ENCODE assay signal across 1 cellular context in the genomic region with DNA sequence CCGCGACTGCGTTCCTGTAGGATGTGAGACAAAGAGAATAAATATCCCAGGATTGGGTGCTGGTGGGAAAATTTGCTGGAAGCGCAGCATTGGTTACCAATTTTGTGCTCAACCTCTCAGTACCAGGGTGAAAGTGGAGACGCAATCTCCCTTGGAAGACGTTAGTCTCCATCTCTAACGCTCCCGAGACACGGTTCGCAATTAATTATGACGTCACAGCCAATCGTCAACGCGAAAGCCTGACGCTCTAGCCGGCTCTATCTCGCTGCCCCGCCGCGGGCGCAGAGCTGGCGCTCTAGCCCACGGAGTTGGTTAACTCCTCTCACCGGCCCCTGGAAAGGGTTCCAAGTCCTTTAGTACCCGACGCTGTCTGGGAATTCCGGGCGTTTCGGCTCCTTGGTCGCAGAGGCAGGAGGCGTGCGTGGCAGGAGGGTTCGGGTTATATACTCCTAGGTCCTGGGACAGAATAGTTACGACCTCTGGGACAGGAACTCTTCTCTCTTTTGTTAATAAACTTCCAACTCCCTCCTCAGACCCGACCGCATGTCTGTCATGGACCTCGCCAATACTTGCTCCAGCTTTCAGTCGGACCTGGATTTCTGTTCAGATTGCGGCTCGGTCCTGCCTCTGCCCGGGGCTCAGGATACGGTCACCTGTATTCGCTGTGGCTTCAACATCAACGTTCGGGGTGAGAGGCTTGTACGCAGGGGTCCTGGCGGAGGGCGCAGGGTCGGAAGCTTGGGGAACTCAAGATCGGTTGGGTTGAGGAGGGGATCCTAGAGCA.
TF ChIP-seq lines count a peak whose summit lies in the region.

A gene with protein sequence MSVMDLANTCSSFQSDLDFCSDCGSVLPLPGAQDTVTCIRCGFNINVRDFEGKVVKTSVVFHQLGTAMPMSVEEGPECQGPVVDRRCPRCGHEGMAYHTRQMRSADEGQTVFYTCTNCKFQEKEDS (plus strand): TSS at position 284 of the 784 bp plus-strand sequence. CDS start 260 bp downstream, at position 544.

TF ChIP-seq in K562, 482 proteins besides CTCF, POLR2A, EP300 and RAD21 (continued from another document and continues in another):
- TF ChIP-seq, protein P1, sequence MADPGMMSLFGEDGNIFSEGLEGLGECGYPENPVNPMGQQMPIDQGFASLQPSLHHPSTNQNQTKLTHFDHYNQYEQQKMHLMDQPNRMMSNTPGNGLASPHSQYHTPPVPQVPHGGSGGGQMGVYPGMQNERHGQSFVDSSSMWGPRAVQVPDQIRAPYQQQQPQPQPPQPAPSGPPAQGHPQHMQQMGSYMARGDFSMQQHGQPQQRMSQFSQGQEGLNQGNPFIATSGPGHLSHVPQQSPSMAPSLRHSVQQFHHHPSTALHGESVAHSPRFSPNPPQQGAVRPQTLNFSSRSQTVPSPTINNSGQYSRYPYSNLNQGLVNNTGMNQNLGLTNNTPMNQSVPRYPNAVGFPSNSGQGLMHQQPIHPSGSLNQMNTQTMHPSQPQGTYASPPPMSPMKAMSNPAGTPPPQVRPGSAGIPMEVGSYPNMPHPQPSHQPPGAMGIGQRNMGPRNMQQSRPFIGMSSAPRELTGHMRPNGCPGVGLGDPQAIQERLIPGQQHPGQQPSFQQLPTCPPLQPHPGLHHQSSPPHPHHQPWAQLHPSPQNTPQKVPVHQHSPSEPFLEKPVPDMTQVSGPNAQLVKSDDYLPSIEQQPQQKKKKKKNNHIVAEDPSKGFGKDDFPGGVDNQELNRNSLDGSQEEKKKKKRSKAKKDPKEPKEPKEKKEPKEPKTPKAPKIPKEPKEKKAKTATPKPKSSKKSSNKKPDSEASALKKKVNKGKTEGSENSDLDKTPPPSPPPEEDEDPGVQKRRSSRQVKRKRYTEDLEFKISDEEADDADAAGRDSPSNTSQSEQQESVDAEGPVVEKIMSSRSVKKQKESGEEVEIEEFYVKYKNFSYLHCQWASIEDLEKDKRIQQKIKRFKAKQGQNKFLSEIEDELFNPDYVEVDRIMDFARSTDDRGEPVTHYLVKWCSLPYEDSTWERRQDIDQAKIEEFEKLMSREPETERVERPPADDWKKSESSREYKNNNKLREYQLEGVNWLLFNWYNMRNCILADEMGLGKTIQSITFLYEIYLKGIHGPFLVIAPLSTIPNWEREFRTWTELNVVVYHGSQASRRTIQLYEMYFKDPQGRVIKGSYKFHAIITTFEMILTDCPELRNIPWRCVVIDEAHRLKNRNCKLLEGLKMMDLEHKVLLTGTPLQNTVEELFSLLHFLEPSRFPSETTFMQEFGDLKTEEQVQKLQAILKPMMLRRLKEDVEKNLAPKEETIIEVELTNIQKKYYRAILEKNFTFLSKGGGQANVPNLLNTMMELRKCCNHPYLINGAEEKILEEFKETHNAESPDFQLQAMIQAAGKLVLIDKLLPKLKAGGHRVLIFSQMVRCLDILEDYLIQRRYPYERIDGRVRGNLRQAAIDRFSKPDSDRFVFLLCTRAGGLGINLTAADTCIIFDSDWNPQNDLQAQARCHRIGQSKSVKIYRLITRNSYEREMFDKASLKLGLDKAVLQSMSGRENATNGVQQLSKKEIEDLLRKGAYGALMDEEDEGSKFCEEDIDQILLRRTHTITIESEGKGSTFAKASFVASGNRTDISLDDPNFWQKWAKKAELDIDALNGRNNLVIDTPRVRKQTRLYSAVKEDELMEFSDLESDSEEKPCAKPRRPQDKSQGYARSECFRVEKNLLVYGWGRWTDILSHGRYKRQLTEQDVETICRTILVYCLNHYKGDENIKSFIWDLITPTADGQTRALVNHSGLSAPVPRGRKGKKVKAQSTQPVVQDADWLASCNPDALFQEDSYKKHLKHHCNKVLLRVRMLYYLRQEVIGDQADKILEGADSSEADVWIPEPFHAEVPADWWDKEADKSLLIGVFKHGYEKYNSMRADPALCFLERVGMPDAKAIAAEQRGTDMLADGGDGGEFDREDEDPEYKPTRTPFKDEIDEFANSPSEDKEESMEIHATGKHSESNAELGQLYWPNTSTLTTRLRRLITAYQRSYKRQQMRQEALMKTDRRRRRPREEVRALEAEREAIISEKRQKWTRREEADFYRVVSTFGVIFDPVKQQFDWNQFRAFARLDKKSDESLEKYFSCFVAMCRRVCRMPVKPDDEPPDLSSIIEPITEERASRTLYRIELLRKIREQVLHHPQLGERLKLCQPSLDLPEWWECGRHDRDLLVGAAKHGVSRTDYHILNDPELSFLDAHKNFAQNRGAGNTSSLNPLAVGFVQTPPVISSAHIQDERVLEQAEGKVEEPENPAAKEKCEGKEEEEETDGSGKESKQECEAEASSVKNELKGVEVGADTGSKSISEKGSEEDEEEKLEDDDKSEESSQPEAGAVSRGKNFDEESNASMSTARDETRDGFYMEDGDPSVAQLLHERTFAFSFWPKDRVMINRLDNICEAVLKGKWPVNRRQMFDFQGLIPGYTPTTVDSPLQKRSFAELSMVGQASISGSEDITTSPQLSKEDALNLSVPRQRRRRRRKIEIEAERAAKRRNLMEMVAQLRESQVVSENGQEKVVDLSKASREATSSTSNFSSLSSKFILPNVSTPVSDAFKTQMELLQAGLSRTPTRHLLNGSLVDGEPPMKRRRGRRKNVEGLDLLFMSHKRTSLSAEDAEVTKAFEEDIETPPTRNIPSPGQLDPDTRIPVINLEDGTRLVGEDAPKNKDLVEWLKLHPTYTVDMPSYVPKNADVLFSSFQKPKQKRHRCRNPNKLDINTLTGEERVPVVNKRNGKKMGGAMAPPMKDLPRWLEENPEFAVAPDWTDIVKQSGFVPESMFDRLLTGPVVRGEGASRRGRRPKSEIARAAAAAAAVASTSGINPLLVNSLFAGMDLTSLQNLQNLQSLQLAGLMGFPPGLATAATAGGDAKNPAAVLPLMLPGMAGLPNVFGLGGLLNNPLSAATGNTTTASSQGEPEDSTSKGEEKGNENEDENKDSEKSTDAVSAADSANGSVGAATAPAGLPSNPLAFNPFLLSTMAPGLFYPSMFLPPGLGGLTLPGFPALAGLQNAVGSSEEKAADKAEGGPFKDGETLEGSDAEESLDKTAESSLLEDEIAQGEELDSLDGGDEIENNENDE (IDR thresholded peaks at IDR 0.05; ENCODE audit: low read depth, low read length), result no peak
- TF ChIP-seq DDX20 (tag; IDR thresholded peaks at IDR 0.05; ENCODE audit: low read depth) (no peak), RBM17 (IDR thresholded peaks at IDR 0.05; ENCODE audit: borderline replicate concordance, low read depth, low read length) (no peak), MYC (IDR thresholded peaks at IDR 0.05; ENCODE audit: low read depth, low read length) (no peak; the same call in 1 of the 2 replicates), MYC (CRISPR knock-in tag; IDR thresholded peaks at IDR 0.05; ENCODE audit: borderline replicate concordance, low read depth) (0 out of 2 replicates have a peak, but pooled peaks have one; percentile 49), SIX5 (IDR thresholded peaks at IDR 0.05; ENCODE audit: borderline replicate concordance in 1 of 2, insufficient read depth in 1 of 2, low read depth in 1 of 2, low read length in 2 of 2) (no peak; a peak in 1 of 4 replicates), IFI16 (CRISPR knock-in tag; IDR thresholded peaks at IDR 0.05) (no peak), CBX5 (IDR thresholded peaks at IDR 0.05; ENCODE audit: borderline replicate concordance, low read depth) (no peak), MCM5 (IDR thresholded peaks at IDR 0.05; ENCODE audit: low read depth) (no peak), LCOR (CRISPR knock-in tag; IDR thresholded peaks at IDR 0.05) (no peak), NONO (IDR thresholded peaks at IDR 0.05; ENCODE audit: low read depth in 2 of 2, low read length in 1 of 2) (no peak), TRIM24 (IDR thresholded peaks at IDR 0.05) (no peak), ZNF695 (CRISPR knock-in tag; IDR thresholded peaks at IDR 0.05) (no peak)
- TF ChIP-seq, protein P2, sequence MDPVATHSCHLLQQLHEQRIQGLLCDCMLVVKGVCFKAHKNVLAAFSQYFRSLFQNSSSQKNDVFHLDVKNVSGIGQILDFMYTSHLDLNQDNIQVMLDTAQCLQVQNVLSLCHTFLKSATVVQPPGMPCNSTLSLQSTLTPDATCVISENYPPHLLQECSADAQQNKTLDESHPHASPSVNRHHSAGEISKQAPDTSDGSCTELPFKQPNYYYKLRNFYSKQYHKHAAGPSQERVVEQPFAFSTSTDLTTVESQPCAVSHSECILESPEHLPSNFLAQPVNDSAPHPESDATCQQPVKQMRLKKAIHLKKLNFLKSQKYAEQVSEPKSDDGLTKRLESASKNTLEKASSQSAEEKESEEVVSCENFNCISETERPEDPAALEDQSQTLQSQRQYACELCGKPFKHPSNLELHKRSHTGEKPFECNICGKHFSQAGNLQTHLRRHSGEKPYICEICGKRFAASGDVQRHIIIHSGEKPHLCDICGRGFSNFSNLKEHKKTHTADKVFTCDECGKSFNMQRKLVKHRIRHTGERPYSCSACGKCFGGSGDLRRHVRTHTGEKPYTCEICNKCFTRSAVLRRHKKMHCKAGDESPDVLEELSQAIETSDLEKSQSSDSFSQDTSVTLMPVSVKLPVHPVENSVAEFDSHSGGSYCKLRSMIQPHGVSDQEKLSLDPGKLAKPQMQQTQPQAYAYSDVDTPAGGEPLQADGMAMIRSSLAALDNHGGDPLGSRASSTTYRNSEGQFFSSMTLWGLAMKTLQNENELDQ (CRISPR knock-in tag; IDR thresholded peaks at IDR 0.05; ENCODE audit: borderline replicate concordance), result 0 out of 2 replicates have a peak, but pooled peaks have one; percentile 5
- TF ChIP-seq, protein P3, sequence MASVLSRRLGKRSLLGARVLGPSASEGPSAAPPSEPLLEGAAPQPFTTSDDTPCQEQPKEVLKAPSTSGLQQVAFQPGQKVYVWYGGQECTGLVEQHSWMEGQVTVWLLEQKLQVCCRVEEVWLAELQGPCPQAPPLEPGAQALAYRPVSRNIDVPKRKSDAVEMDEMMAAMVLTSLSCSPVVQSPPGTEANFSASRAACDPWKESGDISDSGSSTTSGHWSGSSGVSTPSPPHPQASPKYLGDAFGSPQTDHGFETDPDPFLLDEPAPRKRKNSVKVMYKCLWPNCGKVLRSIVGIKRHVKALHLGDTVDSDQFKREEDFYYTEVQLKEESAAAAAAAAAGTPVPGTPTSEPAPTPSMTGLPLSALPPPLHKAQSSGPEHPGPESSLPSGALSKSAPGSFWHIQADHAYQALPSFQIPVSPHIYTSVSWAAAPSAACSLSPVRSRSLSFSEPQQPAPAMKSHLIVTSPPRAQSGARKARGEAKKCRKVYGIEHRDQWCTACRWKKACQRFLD (CRISPR knock-in tag; IDR thresholded peaks at IDR 0.05), result no peak
- TF ChIP-seq, protein P4, sequence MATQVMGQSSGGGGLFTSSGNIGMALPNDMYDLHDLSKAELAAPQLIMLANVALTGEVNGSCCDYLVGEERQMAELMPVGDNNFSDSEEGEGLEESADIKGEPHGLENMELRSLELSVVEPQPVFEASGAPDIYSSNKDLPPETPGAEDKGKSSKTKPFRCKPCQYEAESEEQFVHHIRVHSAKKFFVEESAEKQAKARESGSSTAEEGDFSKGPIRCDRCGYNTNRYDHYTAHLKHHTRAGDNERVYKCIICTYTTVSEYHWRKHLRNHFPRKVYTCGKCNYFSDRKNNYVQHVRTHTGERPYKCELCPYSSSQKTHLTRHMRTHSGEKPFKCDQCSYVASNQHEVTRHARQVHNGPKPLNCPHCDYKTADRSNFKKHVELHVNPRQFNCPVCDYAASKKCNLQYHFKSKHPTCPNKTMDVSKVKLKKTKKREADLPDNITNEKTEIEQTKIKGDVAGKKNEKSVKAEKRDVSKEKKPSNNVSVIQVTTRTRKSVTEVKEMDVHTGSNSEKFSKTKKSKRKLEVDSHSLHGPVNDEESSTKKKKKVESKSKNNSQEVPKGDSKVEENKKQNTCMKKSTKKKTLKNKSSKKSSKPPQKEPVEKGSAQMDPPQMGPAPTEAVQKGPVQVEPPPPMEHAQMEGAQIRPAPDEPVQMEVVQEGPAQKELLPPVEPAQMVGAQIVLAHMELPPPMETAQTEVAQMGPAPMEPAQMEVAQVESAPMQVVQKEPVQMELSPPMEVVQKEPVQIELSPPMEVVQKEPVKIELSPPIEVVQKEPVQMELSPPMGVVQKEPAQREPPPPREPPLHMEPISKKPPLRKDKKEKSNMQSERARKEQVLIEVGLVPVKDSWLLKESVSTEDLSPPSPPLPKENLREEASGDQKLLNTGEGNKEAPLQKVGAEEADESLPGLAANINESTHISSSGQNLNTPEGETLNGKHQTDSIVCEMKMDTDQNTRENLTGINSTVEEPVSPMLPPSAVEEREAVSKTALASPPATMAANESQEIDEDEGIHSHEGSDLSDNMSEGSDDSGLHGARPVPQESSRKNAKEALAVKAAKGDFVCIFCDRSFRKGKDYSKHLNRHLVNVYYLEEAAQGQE (CRISPR knock-in tag; IDR thresholded peaks at IDR 0.05; ENCODE audit: low read depth), result peak; percentile 50; the same call in 1 of the 2 replicates
- TF ChIP-seq, protein P5, sequence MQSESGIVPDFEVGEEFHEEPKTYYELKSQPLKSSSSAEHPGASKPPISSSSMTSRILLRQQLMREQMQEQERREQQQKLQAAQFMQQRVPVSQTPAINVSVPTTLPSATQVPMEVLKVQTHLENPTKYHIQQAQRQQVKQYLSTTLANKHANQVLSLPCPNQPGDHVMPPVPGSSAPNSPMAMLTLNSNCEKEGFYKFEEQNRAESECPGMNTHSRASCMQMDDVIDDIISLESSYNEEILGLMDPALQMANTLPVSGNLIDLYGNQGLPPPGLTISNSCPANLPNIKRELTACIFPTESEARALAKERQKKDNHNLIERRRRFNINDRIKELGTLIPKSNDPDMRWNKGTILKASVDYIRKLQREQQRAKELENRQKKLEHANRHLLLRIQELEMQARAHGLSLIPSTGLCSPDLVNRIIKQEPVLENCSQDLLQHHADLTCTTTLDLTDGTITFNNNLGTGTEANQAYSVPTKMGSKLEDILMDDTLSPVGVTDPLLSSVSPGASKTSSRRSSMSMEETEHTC (IDR thresholded peaks at IDR 0.05), result no peak
- TF ChIP-seq, protein P6, sequence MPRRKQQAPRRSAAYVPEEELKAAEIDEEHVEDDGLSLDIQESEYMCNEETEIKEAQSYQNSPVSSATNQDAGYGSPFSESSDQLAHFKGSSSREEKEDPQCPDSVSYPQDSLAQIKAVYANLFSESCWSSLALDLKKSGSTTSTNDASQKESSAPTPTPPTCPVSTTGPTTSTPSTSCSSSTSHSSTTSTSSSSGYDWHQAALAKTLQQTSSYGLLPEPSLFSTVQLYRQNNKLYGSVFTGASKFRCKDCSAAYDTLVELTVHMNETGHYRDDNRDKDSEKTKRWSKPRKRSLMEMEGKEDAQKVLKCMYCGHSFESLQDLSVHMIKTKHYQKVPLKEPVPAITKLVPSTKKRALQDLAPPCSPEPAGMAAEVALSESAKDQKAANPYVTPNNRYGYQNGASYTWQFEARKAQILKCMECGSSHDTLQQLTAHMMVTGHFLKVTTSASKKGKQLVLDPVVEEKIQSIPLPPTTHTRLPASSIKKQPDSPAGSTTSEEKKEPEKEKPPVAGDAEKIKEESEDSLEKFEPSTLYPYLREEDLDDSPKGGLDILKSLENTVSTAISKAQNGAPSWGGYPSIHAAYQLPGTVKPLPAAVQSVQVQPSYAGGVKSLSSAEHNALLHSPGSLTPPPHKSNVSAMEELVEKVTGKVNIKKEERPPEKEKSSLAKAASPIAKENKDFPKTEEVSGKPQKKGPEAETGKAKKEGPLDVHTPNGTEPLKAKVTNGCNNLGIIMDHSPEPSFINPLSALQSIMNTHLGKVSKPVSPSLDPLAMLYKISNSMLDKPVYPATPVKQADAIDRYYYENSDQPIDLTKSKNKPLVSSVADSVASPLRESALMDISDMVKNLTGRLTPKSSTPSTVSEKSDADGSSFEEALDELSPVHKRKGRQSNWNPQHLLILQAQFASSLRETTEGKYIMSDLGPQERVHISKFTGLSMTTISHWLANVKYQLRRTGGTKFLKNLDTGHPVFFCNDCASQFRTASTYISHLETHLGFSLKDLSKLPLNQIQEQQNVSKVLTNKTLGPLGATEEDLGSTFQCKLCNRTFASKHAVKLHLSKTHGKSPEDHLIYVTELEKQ (CRISPR knock-in tag; IDR thresholded peaks at IDR 0.05), result peak; percentile 21; the same call in 1 of the 2 replicates
